ENCODE assay signal across 4 cellular contexts in the genomic region with DNA sequence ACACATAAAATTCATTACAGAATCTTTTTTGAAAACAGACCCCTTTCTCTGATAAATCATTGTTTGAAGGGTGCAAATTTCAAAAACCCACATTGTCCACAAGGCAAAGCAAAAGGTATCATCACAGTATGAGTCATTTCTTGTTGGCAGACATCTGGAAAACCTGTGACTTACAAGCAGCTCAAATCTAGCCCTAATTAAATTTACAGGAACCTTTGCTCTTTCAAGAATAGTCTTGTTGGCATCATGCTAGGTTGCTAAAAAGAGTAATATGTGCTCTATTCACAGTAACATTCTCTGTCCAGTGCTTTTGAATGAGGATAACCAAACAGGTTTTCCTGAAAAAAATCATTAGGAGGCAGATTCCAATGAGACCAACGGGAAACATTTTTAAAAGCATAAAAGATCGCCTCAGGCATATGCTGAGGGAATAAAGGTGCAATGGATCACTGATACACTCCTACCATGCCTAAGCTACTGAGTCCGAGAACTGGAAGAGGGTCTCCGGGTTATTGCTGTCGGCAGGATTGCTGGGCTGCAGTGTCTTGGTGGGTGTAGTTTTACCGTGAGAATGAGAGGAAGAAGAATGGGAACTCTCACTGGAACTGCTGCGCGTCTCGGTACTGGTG.
TF ChIP-seq lines count a peak whose summit lies in the region.

No MANE protein-coding gene starts in this region.

TF ChIP-seq in A549, 52 proteins besides CTCF, POLR2A, EP300 and RAD21 (continued from another document):
- TF ChIP-seq GATA3 (IDR thresholded peaks at IDR 0.05; ENCODE audit: borderline replicate concordance) (no peak), JUNB (IDR thresholded peaks at IDR 0.05) (peak; percentile 33; the same call in 1 of the 2 replicates), CBX2 (IDR thresholded peaks at IDR 0.05; ENCODE audit: borderline replicate concordance, low read depth) (no peak), FOSL2 (IDR thresholded peaks at IDR 0.05) (peak; percentile 56; the same call in 1 of the 2 replicates), FOSL2 (CRISPR knock-in tag; IDR thresholded peaks at IDR 0.05) (peak; percentile 58)
TF ChIP-seq in A549: peak in this region for 2.

TF ChIP-seq in HEK293, 187 proteins besides CTCF, POLR2A, EP300 and RAD21 (continues in another document):
- no peak for TF ChIP-seq ZNF341 (tag by site-specific recombination; IDR thresholded peaks at IDR 0.05; ENCODE audit: low read depth)
- no peak for TF ChIP-seq ZNF629 (tag by site-specific recombination; IDR thresholded peaks at IDR 0.05)
- TF ChIP-seq, protein P1, sequence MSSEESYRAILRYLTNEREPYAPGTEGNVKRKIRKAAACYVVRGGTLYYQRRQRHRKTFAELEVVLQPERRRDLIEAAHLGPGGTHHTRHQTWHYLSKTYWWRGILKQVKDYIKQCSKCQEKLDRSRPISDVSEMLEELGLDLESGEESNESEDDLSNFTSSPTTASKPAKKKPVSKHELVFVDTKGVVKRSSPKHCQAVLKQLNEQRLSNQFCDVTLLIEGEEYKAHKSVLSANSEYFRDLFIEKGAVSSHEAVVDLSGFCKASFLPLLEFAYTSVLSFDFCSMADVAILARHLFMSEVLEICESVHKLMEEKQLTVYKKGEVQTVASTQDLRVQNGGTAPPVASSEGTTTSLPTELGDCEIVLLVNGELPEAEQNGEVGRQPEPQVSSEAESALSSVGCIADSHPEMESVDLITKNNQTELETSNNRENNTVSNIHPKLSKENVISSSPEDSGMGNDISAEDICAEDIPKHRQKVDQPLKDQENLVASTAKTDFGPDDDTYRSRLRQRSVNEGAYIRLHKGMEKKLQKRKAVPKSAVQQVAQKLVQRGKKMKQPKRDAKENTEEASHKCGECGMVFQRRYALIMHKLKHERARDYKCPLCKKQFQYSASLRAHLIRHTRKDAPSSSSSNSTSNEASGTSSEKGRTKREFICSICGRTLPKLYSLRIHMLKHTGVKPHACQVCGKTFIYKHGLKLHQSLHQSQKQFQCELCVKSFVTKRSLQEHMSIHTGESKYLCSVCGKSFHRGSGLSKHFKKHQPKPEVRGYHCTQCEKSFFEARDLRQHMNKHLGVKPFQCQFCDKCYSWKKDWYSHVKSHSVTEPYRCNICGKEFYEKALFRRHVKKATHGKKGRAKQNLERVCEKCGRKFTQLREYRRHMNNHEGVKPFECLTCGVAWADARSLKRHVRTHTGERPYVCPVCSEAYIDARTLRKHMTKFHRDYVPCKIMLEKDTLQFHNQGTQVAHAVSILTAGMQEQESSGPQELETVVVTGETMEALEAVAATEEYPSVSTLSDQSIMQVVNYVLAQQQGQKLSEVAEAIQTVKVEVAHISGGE (tag by site-specific recombination; conservative IDR thresholded peaks at IDR 0.05; ENCODE audit: low read depth), result no peak
- no peak for TF ChIP-seq ZBTB17 (tag by site-specific recombination; IDR thresholded peaks at IDR 0.05)
- TF ChIP-seq ZNF214 (tag by site-specific recombination; IDR thresholded peaks at IDR 0.05; ENCODE audit: borderline replicate concordance), result no peak
- TF ChIP-seq, protein P2, sequence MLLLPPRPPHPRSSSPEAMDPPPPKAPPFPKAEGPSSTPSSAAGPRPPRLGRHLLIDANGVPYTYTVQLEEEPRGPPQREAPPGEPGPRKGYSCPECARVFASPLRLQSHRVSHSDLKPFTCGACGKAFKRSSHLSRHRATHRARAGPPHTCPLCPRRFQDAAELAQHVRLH (tag by site-specific recombination; IDR thresholded peaks at IDR 0.05), result no peak
- TF ChIP-seq, protein P3, sequence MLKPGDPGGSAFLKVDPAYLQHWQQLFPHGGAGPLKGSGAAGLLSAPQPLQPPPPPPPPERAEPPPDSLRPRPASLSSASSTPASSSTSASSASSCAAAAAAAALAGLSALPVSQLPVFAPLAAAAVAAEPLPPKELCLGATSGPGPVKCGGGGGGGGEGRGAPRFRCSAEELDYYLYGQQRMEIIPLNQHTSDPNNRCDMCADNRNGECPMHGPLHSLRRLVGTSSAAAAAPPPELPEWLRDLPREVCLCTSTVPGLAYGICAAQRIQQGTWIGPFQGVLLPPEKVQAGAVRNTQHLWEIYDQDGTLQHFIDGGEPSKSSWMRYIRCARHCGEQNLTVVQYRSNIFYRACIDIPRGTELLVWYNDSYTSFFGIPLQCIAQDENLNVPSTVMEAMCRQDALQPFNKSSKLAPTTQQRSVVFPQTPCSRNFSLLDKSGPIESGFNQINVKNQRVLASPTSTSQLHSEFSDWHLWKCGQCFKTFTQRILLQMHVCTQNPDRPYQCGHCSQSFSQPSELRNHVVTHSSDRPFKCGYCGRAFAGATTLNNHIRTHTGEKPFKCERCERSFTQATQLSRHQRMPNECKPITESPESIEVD (tag by site-specific recombination; IDR thresholded peaks at IDR 0.05), result peak; percentile 40; the same call in 1 of the 2 replicates

TF ChIP-seq in SK-N-SH treated with all-trans-retinoic acid at 6 μM for 48 hours, 23 proteins besides CTCF, POLR2A, EP300 and RAD21 (continued from another document):
- peak; percentile 76 for TF ChIP-seq ISL1 (CRISPR knock-in tag; IDR thresholded peaks at IDR 0.05)

TF ChIP-seq in HepG2, 621 proteins besides CTCF, POLR2A, EP300 and RAD21:
- TF ChIP-seq ELF3 (CRISPR knock-in tag; IDR thresholded peaks at IDR 0.05), result no peak
- no peak for TF ChIP-seq NR2F1 (CRISPR knock-in tag; IDR thresholded peaks at IDR 0.05)
- TF ChIP-seq MTA3 (CRISPR knock-in tag; IDR thresholded peaks at IDR 0.05), result no peak
- TF ChIP-seq, protein P4, sequence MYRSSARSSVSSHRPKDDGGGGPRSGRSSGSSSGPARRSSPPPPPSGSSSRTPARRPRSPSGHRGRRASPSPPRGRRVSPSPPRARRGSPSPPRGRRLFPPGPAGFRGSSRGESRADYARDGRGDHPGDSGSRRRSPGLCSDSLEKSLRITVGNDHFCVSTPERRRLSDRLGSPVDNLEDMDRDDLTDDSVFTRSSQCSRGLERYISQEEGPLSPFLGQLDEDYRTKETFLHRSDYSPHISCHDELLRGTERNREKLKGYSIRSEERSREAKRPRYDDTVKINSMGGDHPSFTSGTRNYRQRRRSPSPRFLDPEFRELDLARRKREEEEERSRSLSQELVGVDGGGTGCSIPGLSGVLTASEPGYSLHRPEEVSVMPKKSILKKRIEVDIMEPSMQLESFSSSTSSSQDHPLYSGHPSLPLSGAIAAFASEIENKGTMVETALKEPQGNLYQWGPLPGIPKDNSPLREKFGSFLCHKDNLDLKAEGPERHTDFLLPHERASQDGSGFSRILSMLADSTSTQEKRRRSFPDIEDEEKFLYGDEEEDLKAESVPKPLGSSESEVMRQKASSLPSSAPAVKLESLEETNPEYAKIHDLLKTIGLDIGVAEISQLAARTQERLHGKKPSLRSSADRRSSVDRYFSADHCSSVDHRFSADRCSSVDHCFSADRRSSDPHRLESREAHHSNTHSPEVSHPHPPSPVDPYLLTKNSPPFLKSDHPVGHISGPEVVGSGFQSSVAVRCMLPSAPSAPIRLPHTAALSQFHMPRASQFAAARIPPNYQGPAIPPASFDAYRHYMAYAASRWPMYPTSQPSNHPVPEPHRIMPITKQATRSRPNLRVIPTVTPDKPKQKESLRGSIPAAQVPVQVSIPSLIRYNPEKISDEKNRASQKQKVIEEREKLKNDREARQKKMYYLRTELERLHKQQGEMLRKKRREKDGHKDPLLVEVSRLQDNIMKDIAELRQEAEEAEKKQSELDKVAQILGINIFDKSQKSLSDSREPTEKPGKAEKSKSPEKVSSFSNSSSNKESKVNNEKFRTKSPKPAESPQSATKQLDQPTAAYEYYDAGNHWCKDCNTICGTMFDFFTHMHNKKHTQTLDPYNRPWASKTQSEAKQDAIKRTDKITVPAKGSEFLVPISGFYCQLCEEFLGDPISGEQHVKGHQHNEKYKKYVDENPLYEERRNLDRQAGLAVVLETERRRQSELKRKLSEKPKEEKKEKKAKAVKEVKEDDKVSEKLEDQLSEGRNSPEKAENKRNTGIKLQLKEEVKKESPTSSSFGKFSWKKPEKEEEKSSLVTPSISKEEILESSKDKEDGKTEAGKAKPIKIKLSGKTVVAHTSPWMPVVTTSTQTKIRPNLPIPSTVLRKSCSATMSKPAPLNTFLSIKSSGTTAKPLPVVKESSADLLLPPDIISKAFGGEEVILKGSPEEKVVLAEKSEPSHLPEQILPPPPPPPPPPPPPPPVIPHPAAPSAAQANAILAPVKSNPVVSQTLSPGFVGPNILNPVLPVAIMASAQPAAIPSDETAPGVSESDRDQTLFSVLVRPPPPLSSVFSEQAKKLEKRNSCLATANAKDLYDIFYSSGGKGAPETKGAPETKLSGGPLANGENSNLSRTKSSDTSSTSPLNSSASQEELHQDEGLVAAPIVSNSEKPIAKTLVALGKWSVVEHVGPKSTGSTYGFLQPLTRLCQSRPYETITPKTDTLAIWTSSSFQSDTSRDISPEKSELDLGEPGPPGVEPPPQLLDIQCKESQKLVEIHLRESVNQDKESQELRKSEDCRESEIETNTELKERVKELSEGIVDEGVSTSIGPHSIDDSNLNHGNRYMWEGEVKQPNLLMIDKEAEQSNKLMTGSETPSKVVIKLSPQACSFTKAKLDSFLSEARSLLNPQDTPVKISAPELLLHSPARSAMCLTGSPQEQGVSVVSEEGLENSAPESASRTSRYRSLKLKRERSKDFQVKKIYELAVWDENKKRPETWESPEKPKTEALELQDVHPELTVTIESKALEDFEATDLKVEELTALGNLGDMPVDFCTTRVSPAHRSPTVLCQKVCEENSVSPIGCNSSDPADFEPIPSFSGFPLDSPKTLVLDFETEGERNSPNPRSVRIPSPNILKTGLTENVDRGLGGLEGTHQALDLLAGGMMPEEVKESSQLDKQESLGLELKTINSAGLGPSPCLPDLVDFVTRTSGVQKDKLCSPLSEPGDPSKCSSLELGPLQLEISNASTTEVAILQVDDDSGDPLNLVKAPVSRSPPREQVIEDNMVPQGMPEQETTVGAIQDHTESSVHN (CRISPR knock-in tag; IDR thresholded peaks at IDR 0.05), result no peak
- TF ChIP-seq HNRNPH1 (optimal IDR thresholded peaks at IDR 0.05; ENCODE audit: low read depth, low read length), result no peak
- TF ChIP-seq, protein P5, sequence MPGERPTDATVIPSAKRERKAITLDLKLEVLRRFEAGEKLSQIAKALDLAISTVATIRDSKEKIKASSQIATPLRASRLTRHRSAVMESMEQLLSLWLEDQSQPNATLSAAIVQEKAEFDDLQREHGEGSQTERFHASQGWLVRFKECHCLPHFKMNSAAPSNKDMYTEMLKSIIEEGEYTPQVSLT (CRISPR knock-in tag; IDR thresholded peaks at IDR 0.05; ENCODE audit: borderline replicate concordance, low read depth), result no peak
- no peak for TF ChIP-seq SRY (CRISPR knock-in tag; IDR thresholded peaks at IDR 0.05)
- no peak for TF ChIP-seq ZNF230 (CRISPR knock-in tag; IDR thresholded peaks at IDR 0.05)
- TF ChIP-seq, protein P6, sequence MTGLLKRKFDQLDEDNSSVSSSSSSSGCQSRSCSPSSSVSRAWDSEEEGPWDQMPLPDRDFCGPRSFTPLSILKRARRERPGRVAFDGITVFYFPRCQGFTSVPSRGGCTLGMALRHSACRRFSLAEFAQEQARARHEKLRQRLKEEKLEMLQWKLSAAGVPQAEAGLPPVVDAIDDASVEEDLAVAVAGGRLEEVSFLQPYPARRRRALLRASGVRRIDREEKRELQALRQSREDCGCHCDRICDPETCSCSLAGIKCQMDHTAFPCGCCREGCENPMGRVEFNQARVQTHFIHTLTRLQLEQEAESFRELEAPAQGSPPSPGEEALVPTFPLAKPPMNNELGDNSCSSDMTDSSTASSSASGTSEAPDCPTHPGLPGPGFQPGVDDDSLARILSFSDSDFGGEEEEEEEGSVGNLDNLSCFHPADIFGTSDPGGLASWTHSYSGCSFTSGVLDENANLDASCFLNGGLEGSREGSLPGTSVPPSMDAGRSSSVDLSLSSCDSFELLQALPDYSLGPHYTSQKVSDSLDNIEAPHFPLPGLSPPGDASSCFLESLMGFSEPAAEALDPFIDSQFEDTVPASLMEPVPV (CRISPR knock-in tag; IDR thresholded peaks at IDR 0.05), result no peak
- TF ChIP-seq, protein P7, sequence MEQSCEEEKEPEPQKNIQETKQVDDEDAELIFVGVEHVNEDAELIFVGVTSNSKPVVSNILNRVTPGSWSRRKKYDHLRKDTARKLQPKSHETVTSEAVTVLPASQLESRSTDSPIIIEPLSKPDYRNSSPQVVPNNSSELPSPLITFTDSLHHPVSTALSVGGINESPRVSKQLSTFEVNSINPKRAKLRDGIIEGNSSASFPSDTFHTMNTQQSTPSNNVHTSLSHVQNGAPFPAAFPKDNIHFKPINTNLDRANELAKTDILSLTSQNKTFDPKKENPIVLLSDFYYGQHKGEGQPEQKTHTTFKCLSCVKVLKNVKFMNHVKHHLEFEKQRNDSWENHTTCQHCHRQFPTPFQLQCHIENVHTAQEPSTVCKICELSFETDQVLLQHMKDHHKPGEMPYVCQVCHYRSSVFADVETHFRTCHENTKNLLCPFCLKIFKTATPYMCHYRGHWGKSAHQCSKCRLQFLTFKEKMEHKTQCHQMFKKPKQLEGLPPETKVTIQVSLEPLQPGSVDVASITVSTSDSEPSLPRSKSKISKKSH (CRISPR knock-in tag; IDR thresholded peaks at IDR 0.05; ENCODE audit: borderline replicate concordance), result no peak
- no peak for TF ChIP-seq NFATC3 (CRISPR knock-in tag; IDR thresholded peaks at IDR 0.05)
- TF ChIP-seq ZNF839 (CRISPR knock-in tag; IDR thresholded peaks at IDR 0.05; ENCODE audit: borderline replicate concordance), result no peak
- TF ChIP-seq ZSCAN12 (CRISPR knock-in tag; IDR thresholded peaks at IDR 0.05), result no peak
- TF ChIP-seq ZNF432 (CRISPR knock-in tag; IDR thresholded peaks at IDR 0.05; ENCODE audit: borderline replicate concordance), result no peak
